Comparison of ENCODE assay signal across 8 cellular contexts in genomic region chr2:127885341-127885740, GRCh38. TPM values are rescaled to one million over a fixed set of nuclear protein-coding genes. Genes with fewer than 3 reads are reported as not detected.
DNase-seq lines count a peak whose midpoint lies in the region; ATAC-seq and TF ChIP-seq lines count a peak whose summit lies in the region.
"Not testable (repeated sequence)": the region's sequence is repeated elsewhere in the genome, so short reads cannot be mapped to it uniquely, and the experiment has no call there.

No MANE protein-coding gene starts in this region.

- not testable (repeated sequence) for H3K9me3 Mint-ChIP-seq in brain, type B pancreatic cell

- WGBS in hepatocyte (ENCODE audit: low lambda C conversion rate, missing lambda C conversion rate) = no CpG with 5 or more reads among the region's 48 CpGs

- not testable (repeated sequence) for H3K36me3 ChIP-seq in hepatocyte (replicated peaks; ENCODE audit: insufficient read depth, low read depth)

- H3K27ac ChIP-seq in hepatocyte = peak overlapping the region; percentile 94

- peaks cover 66% of the 10 kb centered on the region for H3K79me2 ChIP-seq in hepatocyte

- H3K4me1 ChIP-seq in hepatocyte (ENCODE audit: insufficient read depth) = peaks cover 16% of the 10 kb centered on the region

- peak overlapping the region; percentile 91 to 96 (median 95) for H3K27ac Mint-ChIP-seq in brain
- H3K27ac Mint-ChIP-seq in type B pancreatic cell = peak overlapping the region; percentile 93

- not testable (repeated sequence) for H3K9me3 ChIP-seq in hepatocyte (ENCODE audit: low read depth)

- H3K36me3 Mint-ChIP-seq in brain = peaks cover 43% of the 10 kb centered on the region
- H3K36me3 Mint-ChIP-seq in type B pancreatic cell = peaks cover 18% of the 10 kb centered on the region

- H3K4me1 Mint-ChIP-seq in brain (peaks cover 57% of the 10 kb centered on the region), type B pancreatic cell (ENCODE audit: unreplicated experiment) (peaks cover 30% of the 10 kb centered on the region)

- ATAC-seq in GM18870 (IDR thresholded peaks at IDR 0.05; ENCODE audit: unreplicated experiment) (peak; percentile 1), HG02870 (IDR thresholded peaks at IDR 0.05; ENCODE audit: unreplicated experiment) (peak; percentile 8)

- intact Hi-C loops in posterior vena cava (cut with DNase I) = not testable (repeated sequence)

- H3K27me3 ChIP-seq in hepatocyte = not testable (repeated sequence)

- H3K4me2 ChIP-seq in hepatocyte = peak overlapping the region; percentile 86

- H3K27me3 Mint-ChIP-seq in brain, type B pancreatic cell: not testable (repeated sequence)

- DNase-seq in NCI-H1436 (lab: John Stamatoyannopoulos, UW) (peak; percentile 23), hepatocyte (ENCODE audit: low spot score) (peak; percentile 53), posterior vena cava (ENCODE audit: low spot score) (peak; percentile 84)
- peak; percentile 17 for DNase-seq in activated CD4-positive, alpha-beta T cell treated with anti-CD3 and anti-CD28 coated beads for 1 hour
- not testable (repeated sequence) for DNase-seq in type B pancreatic cell (ENCODE audit: extremely low spot score, unreplicated experiment)

- H3K4me3 Mint-ChIP-seq in brain (peak overlapping the region; percentile 91 to 98 (median 95)), type B pancreatic cell (peak overlapping the region; percentile 99)

- peak overlapping the region; percentile 38 for H3K4me3 ChIP-seq in hepatocyte

- peak overlapping the region; percentile 54 for H2AFZ ChIP-seq in hepatocyte

- H3K9me2 ChIP-seq in hepatocyte (replicated peaks; ENCODE audit: insufficient read depth) = not testable (repeated sequence)

- TF ChIP-seq CTCF in brain (conservative IDR thresholded peaks at IDR 0.05) (peak; percentile 42 to 59), hepatocyte (IDR thresholded peaks at IDR 0.05; ENCODE audit: poor library complexity) (peak; percentile 37), type B pancreatic cell (conservative IDR thresholded peaks at IDR 0.05) (peak; percentile 60)

- H4K20me1 ChIP-seq in hepatocyte (ENCODE audit: insufficient read depth, poor library complexity, severe bottlenecking) = peaks cover 24% of the 10 kb centered on the region

RNA-seq across cellular contexts. Expression of gene AMMECR1L, which starts 0.4 kb away (rescaled TPM):
- polyA plus RNA-seq in brain (ENCODE audit: insufficient read depth, low read depth, low replicate concordance) (5.7 TPM), hepatocyte (8.1 and 9.3 TPM in 2 replicates)
- total RNA-seq in hepatocyte (10.1 and 14.7 TPM in 2 replicates), posterior vena cava (10 to 100 TPM; 14.2 to 15.4 TPM), type B pancreatic cell (ENCODE audit: low replicate concordance) (20.1 and 21.9 TPM in 2 replicates)

RNA-seq across cellular contexts. Expression of gene POLR2D, which starts 27.4 kb away (rescaled TPM):
- polyA plus RNA-seq in brain (ENCODE audit: insufficient read depth, low read depth, low replicate concordance) (23.3 TPM), hepatocyte (22.0 and 31.4 TPM in 2 replicates)
- total RNA-seq in hepatocyte (19.9 and 25.2 TPM in 2 replicates), posterior vena cava (10 to 100 TPM; 21.3 to 21.4 TPM), type B pancreatic cell (ENCODE audit: low replicate concordance) (36.0 and 52.6 TPM in 2 replicates)
